8 cellular contexts compared by ENCODE assay signal in the genomic region with DNA sequence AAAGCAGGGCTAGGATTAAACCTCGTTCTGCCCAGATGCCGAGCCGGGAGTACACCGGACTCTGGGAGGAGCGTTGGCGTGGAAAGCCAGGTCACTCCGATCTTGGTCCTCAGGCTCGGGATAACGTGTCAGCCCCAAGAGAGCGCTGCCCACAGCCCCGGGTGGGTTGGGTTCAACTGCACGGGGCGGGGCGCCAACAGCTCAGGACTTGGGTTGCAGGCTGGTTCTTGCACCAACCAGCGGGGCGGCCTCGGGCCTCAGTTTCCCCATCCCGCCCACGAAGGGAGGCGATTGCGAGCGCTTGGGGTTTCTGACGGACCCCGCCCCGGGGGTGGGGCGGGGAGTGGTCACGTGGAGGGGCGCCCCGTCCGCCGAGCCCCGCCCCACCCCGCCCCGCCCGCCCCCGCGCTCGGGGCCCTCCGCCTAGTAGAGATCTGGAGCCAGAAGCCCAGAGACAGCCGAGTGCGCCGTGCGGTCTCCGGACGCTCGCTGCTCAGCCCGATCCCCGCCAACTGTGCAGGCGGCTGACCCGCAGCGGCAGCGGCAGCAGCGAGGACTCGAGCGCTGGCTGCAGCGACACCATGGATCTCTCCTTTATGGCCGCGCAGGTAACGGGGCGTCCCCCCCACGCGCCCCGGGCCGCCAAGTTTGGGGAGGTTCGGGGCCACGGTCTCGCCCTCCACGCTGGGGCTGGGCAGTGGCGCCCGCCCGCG. TPM values are rescaled to one million over a fixed set of nuclear protein-coding genes. Genes with fewer than 3 reads are reported as not detected.
DNase-seq lines count a peak whose midpoint lies in the region; ATAC-seq and TF ChIP-seq lines count a peak whose summit lies in the region.

Gene C14orf132, plus strand, starts transcription at position 443 of the 713 bp plus-strand sequence. Its CDS starts 139 bp downstream, at position 582.

- H3K9ac ChIP-seq in smooth muscle cell (ENCODE audit: low read depth) = peak within 1 kb of the TSS; percentile 91

- H3K9me3 ChIP-seq in breast epithelium (no peaks in the 10 kb centered on the region), smooth muscle cell (replicated peaks; ENCODE audit: low read depth) (no peaks in the 10 kb centered on the region)

- no peak within 1 kb of the TSS for H3K27ac Mint-ChIP-seq in immature natural killer cell

- WGBS in smooth muscle cell (ENCODE audit: low lambda C conversion rate) = 1% methylated on average over 53 of the region's 72 CpGs

- H4K20me1 ChIP-seq in smooth muscle cell (ENCODE audit: low read depth) = peaks cover 39% of the 10 kb centered on the region

- peaks cover 11 to 28% (median 15%) of the 10 kb centered on the region in 3 donors for H3K27me3 Mint-ChIP-seq in immature natural killer cell (ENCODE audit: low read depth in 3 of 3)

- no peaks in the 10 kb centered on the region for H3K9me3 Mint-ChIP-seq in immature natural killer cell

- H3K4me3 Mint-ChIP-seq in immature natural killer cell = peak within 1 kb of the TSS in 4 of 5 donors; percentile 13 to 55 (median 50)

- no peaks in the 10 kb centered on the region for H3K36me3 ChIP-seq in breast epithelium
- H3K36me3 ChIP-seq in smooth muscle cell (ENCODE audit: low read depth) = no peaks in the 10 kb centered on the region

- H3K27ac ChIP-seq in breast epithelium (peak within 1 kb of the TSS; percentile 68 to 86), smooth muscle cell (ENCODE audit: low read depth) (peak within 1 kb of the TSS; percentile 81)

- peak within 1 kb of the TSS; percentile 97 for H3K4me2 ChIP-seq in smooth muscle cell

- TF ChIP-seq CTCF in breast epithelium (IDR thresholded peaks at IDR 0.05) (no peak), smooth muscle cell (IDR thresholded peaks at IDR 0.05; ENCODE audit: borderline replicate concordance, insufficient read depth, poor library complexity, severe bottlenecking) (no peak)

- peaks cover 0 to 3% (median 0%) of the 10 kb centered on the region in 3 donors for H3K36me3 Mint-ChIP-seq in immature natural killer cell

- peaks cover 14 to 17% of the 10 kb centered on the region in 2 donors for H3K4me1 Mint-ChIP-seq in immature natural killer cell

- peak within 1 kb of the TSS; percentile 79 to 98 (median 82) for H3K4me3 ChIP-seq in breast epithelium
- peak within 1 kb of the TSS; percentile 87 for H3K4me3 ChIP-seq in smooth muscle cell

- ATAC-seq in HG03432 (IDR thresholded peaks at IDR 0.05; ENCODE audit: unreplicated experiment) (peak; percentile 84), GM19035 (IDR thresholded peaks at IDR 0.05; ENCODE audit: unreplicated experiment) (no peak), HG03108 (IDR thresholded peaks at IDR 0.05; ENCODE audit: unreplicated experiment) (no peak)

- intact Hi-C loops in breast epithelium (cut with DNase I; ENCODE audit: low total_unique reads) = no loop called here

- H2AFZ ChIP-seq in smooth muscle cell (ENCODE audit: low read depth) = peak within 1 kb of the TSS; percentile 71

- DNase-seq in DMS 273 (lab: John Stamatoyannopoulos, UW; ENCODE audit: unreplicated experiment) = peak; percentile 85
- DNase-seq in T-helper 22 cell (ENCODE audit: low read depth) = peak; percentile 11
- peak in 1 of 2 donors; percentile 54 for DNase-seq in breast epithelium (ENCODE audit: low spot score in 2 of 2)
- DNase-seq in immature natural killer cell = no peak
- DNase-seq in smooth muscle cell (lab: John Stamatoyannopoulos, UW; ENCODE audit: unreplicated experiment) = peak; percentile 86

- peaks cover 7% of the 10 kb centered on the region for H3F3A ChIP-seq in smooth muscle cell (ENCODE audit: low read depth)

- H3K27me3 ChIP-seq in breast epithelium (no peaks in the 10 kb centered on the region), smooth muscle cell (ENCODE audit: low read depth) (no peaks in the 10 kb centered on the region)

- TF ChIP-seq POLR2A in breast epithelium (IDR thresholded peaks at IDR 0.05) = no peak

- peaks cover 0 to 6% of the 10 kb centered on the region in 2 donors for H3K4me1 ChIP-seq in breast epithelium
- H3K4me1 ChIP-seq in smooth muscle cell (ENCODE audit: low read depth) = peaks cover 10% of the 10 kb centered on the region

- H3K79me2 ChIP-seq in smooth muscle cell (ENCODE audit: low read depth) = peaks cover 28% of the 10 kb centered on the region

RNA-seq across cellular contexts. Expression of gene C14orf132, which starts in this region (rescaled TPM):
- total RNA-seq in breast epithelium (10 to 100 TPM in 2 of 3 donors, 1 to 10 TPM in 1; 6.6 to 13.3 (median 10.8) TPM), smooth muscle cell (35.5 and 36.3 TPM in 2 replicates)
- polyA plus RNA-seq in immature natural killer cell (not detected), smooth muscle cell (23.9 and 38.0 TPM in 2 replicates)

Comparison
In these comparisons a context has a peak if more than half of its experiments do, and no peak if none do; other contexts are left out.
1. RNA of gene C14orf132 (polyA plus RNA-seq): 23.9 to 38.0 TPM in smooth muscle cell; not detected in immature natural killer cell; every median in the first group is over 10 times any median in the second.
2. DNase-seq: peak in DMS 273 (single experiment), T-helper 22 cell (single experiment) and smooth muscle cell (single experiment); none in immature natural killer cell (0 of 3).